In genomic region chr10:92153-92552, GRCh38 we compare ENCODE assay signal across 22 cellular contexts. TPM values are rescaled to one million over a fixed set of nuclear protein-coding genes. Genes with fewer than 3 reads are reported as not detected.
"Had no signal": no experiment of that assay in that cellular context is flagged by ENCODE, and none has a peak within 500 bp of the region (broad histone marks: within the 10 kb centered on the region; RNA-seq: fewer than 3 reads in every experiment).

No MANE protein-coding gene starts in this region.

- ATAC-seq: left lobe of liver, natural killer cell had no signal

- FAIRE-seq: astrocyte, colon, endometrium had no signal

- H3K27me3 ChIP-seq: cardiac muscle cell, right lobe of liver had no signal

- H3K27ac Mint-ChIP-seq: activated T-cell treated with anti-CD3 and anti-CD28 coated beads, Interleukin-2, amount 50 U/mL, for 24 hours; memory B cell; natural killer cell had no signal

- H3K4me1 Mint-ChIP-seq: memory B cell had no signal

- H3K27me3 Mint-ChIP-seq: type B pancreatic cell had no signal

- H3K4me3 ChIP-seq: cardiac muscle cell, prostate gland, right lobe of liver, smooth muscle cell had no signal

- DNase-seq: activated CD4-positive, CD25-positive, alpha-beta regulatory T cell treated with anti-CD3 and anti-CD28 coated beads, Interleukin-2, amount 50 U/mL, for 72 hours; activated effector memory CD4-positive, alpha-beta T cell treated with Interleukin-2 at 50 U/mL for 16 hours; activated naive CD4-positive, alpha-beta T cell treated with anti-CD3 and anti-CD28 coated beads, Interleukin-2, amount 50 U/mL, for 16 hours; activated T-cell treated with anti-CD3 and anti-CD28 coated beads, Interleukin-2, amount 50 U/mL, for 24 hours; islet precursor cell; natural killer cell; nucleus accumbens; right lobe of liver; stimulated activated CD4-positive, alpha-beta T cell treated with anti-CD3 and anti-CD28 coated beads, Interleukin-4, amount 100 ng/mL, for 4 hours; stimulated activated CD8-positive, alpha-beta memory T cell treated with anti-CD3 and anti-CD28 coated beads, Interleukin-4, amount 100 ng/mL, for 48 hours; stimulated activated naive CD4-positive, alpha-beta T cell treated with Interleukin-2 at 50 U/mL for 16 hours; T-helper 1 cell; T1000 had no signal

- H3K4me2 ChIP-seq: smooth muscle cell had no signal

- H3K4me1 ChIP-seq: prostate gland, right lobe of liver had no signal

- H3K9me3 ChIP-seq: prostate gland had no signal

- H3K36me3 ChIP-seq: cardiac muscle cell, prostate gland, right lobe of liver had no signal

- H3K4me3 Mint-ChIP-seq: activated T-cell treated with anti-CD3 and anti-CD28 coated beads, Interleukin-2, amount 50 U/mL, for 24 hours; memory B cell; natural killer cell had no signal

- H3K27ac ChIP-seq: cardiac muscle cell, prostate gland, right lobe of liver had no signal

RNA-seq across cellular contexts. Expression of gene TUBB8, which starts 43.1 kb away (rescaled TPM):
- total RNA-seq: astrocyte, left lobe of liver, prostate gland, right lobe of liver had no signal
- polyA plus RNA-seq: cardiac muscle cell had no signal
